Comparison of ENCODE assay signal across 18 cellular contexts in the genomic region with DNA sequence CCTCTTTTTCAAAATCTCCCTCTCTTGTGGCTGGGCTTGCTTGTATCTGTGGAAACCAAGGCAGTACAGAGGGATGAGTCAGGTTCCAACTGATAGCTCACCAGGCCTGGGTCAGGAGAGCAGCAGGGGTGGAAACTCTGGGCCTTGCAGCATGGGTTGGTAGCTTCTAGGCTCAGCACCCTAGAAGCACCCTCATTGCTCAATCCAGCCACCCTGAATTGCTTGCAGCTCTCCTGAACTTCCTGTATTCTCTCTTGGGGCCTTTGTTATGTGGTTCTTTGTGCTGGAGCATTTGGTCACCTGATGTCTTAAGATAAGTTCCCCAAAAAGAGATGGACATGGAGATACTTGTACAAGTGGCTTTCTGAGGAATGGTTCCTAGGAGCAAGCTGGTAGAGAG.
"Had no signal": no experiment of that assay in that cellular context is flagged by ENCODE, and none has a peak within 500 bp of the region (broad histone marks: within the 10 kb centered on the region; RNA-seq: fewer than 3 reads in every experiment).

No MANE protein-coding gene starts in this region.

- H3K27me3 ChIP-seq: ascending aorta, gastrocnemius medialis, right atrium auricular region, tibial artery had no signal

- H3K36me3 ChIP-seq: ascending aorta, gastrocnemius medialis, heart right ventricle, left lung, prostate gland, right atrium auricular region, tibial artery had no signal

- H3K9me3 ChIP-seq: ascending aorta, gastrocnemius medialis, prostate gland, tibial artery had no signal

- H3K4me3 ChIP-seq: ascending aorta, gastrocnemius medialis, heart right ventricle, left lung, prostate gland, right atrium auricular region, tibial artery had no signal

- ATAC-seq: activated T-cell treated with anti-CD3 and anti-CD28 coated beads, Interleukin-2, amount 50 U/mL, for 72 hours; esophagus mucosa; gastrocnemius medialis; heart right ventricle; left lung; stimulated activated naive CD8-positive, alpha-beta T cell treated with anti-CD3 and anti-CD28 coated beads, Interleukin-15, Interleukin-2, amounts not matched to agents 100 U/mL and 50 U/mL, for 24 hours had no signal

- DNase-seq: activated CD4-positive, alpha-beta T cell treated with anti-CD3 and anti-CD28 coated beads, Interleukin-2, amount 50 U/mL, for 4 hours; activated effector memory CD4-positive, alpha-beta T cell treated with anti-CD3 and anti-CD28 coated beads, Interleukin-2, amount 50 U/mL, for 16 hours; activated naive CD4-positive, alpha-beta T cell treated with anti-CD3 and anti-CD28 coated beads, Interleukin-2, amount 50 U/mL, for 16 hours; activated T-cell treated with anti-CD3 and anti-CD28 coated beads, Interleukin-2, amount 50 U/mL, for 72 hours; cerebellar nuclear complex; effector CD8-positive, alpha-beta T cell; gastrocnemius medialis; heart right ventricle; left lung; nephron progenitor cell; occipital lobe; stimulated activated naive CD8-positive, alpha-beta T cell treated with anti-CD3 and anti-CD28 coated beads, Interleukin-15, Interleukin-2, amounts not matched to agents 100 U/mL and 50 U/mL, for 24 hours; substantia nigra; tibial artery had no signal

- H3K27ac ChIP-seq: ascending aorta, gastrocnemius medialis, heart right ventricle, left lung, prostate gland, right atrium auricular region had no signal

- H3K4me1 ChIP-seq: gastrocnemius medialis, left lung, prostate gland, right atrium auricular region had no signal
